In genomic region chr3:155225417-155225816, GRCh38 we compare ENCODE assay signal across 21 cellular contexts.
"Had no signal": no experiment of that assay in that cellular context is flagged by ENCODE, and none has a peak within 500 bp of the region (broad histone marks: within the 10 kb centered on the region; RNA-seq: fewer than 3 reads in every experiment).

No MANE protein-coding gene starts in this region.

- H3K4me3 Mint-ChIP-seq: IgD-negative memory B cell had no signal

- DNase-seq: KBM-7, MV-4-11, NCI-H1048, NCI-H1105, NCI-H1417, NCI-H1436 treated with DMSO at 0.1 percent for 48 hours, NCI-H1694, NCI-H187 treated with DMSO at 0.1 percent for 48 hours, NCI-H2029 treated with DMSO at 0.1 percent for 48 hours, NCI-H2107, NCI-H2227 treated with DMSO at 0.1 percent for 48 hours, NCI-H69, NCI-H774, PC-3, SHP77, SK-N-SH, SW 1271 had no signal

- H3K9me3 ChIP-seq: SK-N-SH had no signal

- H3K9ac ChIP-seq: SK-N-SH had no signal

- ATAC-seq: Panc1, PC-3 had no signal

- H3K9me2 ChIP-seq: SK-N-SH had no signal

- H3K27ac ChIP-seq: HL-60, RWPE1 had no signal

- H3K27ac Mint-ChIP-seq: IgD-negative memory B cell had no signal

- H3K4me2 ChIP-seq: SK-N-SH had no signal

- H3K36me3 Mint-ChIP-seq: IgD-negative memory B cell had no signal
